Comparison of ENCODE assay signal across 25 cellular contexts in the genomic region with DNA sequence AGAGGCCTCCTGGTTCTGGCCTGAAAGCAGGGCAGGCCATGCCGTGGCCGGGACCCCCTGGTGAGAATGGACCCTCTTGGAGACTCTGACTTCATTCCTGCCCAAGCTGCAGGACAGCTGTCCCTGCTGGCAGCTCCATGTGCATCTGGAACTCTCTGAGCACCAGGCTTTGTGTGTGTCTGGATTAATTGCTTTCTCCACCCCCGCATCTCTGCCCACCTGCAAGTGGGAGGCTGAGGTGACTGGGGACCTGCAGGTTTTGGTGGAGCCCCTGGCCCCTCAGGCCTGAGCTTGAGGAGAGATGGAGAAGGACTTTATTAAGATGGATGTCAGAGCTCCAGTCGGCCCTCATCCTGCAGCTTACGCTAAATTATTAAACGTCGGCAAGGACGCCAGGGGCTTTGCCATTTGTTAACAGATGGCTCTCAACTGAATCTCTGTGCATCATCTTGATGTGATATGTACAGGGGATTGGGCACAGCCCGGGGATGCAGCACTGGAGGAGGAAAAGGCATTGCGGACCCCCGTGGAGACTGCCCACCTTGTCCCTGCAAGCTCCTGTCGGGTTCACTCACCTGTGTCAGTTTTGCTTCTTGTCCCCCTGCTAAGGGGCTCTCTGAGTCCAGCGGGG.
"Had no signal": no experiment of that assay in that cellular context is flagged by ENCODE, and none has a peak within 500 bp of the region (broad histone marks: within the 10 kb centered on the region; RNA-seq: fewer than 3 reads in every experiment).

No MANE protein-coding gene starts in this region.

- DNase-seq: activated CD4-positive, alpha-beta T cell treated with anti-CD3 and anti-CD28 coated beads, Interleukin-2, amount 50 U/mL, for 1 hour; activated CD4-positive, CD25-positive, alpha-beta regulatory T cell treated with anti-CD3 and anti-CD28 coated beads, Interleukin-2, amount 50 U/mL, for 72 hours; activated CD8-positive, alpha-beta T cell treated with anti-CD3 and anti-CD28 coated beads for 36 hours; activated gamma-delta T cell treated with Interleukin-2 at 50 U/mL for 16 hours; activated naive CD4-positive, alpha-beta T cell treated with anti-CD3 and anti-CD28 coated beads, Interleukin-2, amount 50 U/mL, for 16 hours; activated T-cell treated with anti-CD3 and anti-CD28 coated beads, Interleukin-2, amount 50 U/mL, for 4 hours; amniotic stem cell; dermis blood vessel endothelial cell; effector CD4-positive, alpha-beta T cell; foreskin melanocyte; kidney glomerular epithelial cell; left lung; lower lobe of right lung; mesendoderm; natural killer cell; posterior cingulate gyrus; right lobe of liver; stimulated activated CD4-positive, alpha-beta T cell treated with anti-CD3 and anti-CD28 coated beads, Interleukin-4, amount 100 ng/mL, for 1 hour; T-helper 9 cell; uterus had no signal

- H3K4me2 ChIP-seq: neural progenitor cell had no signal

- H3K27me3 ChIP-seq: right lobe of liver, uterus had no signal

- H2AFZ ChIP-seq: neural progenitor cell had no signal

- H3K4me3 ChIP-seq: esophagus muscularis mucosa, left lung, lower lobe of right lung, neural progenitor cell, right lobe of liver, uterus had no signal

- H3K36me3 Mint-ChIP-seq: natural killer cell, neural progenitor cell, type B pancreatic cell had no signal

- ATAC-seq: activated CD8-positive, alpha-beta T cell treated with anti-CD3 and anti-CD28 coated beads for 36 hours; activated T-cell treated with anti-CD3 and anti-CD28 coated beads, Interleukin-2, amount 50 U/mL, for 4 hours; activated T-helper 17 cell treated with anti-CD3 and anti-CD28 coated beads, Interleukin-2, amount 50 U/mL, for 72 hours; left lung; lower lobe of right lung; natural killer cell; right lobe of liver had no signal

- H3K27ac ChIP-seq: esophagus muscularis mucosa, left lung, lower lobe of right lung, neural progenitor cell, right lobe of liver, uterus had no signal

- H3K27ac Mint-ChIP-seq: activated CD8-positive, alpha-beta T cell treated with anti-CD3 and anti-CD28 coated beads for 36 hours; activated T-helper 17 cell treated with anti-CD3 and anti-CD28 coated beads, Interleukin-2, amount 50 U/mL, for 72 hours; natural killer cell; stimulated activated naive CD8-positive, alpha-beta T cell treated with anti-CD3 and anti-CD28 coated beads, Interleukin-15, Interleukin-2, amounts not matched to agents 100 ng/mL and 50 ng/mL, for 24 hours; type B pancreatic cell had no signal

- H3K9ac ChIP-seq: neural progenitor cell had no signal

- H3K36me3 ChIP-seq: esophagus muscularis mucosa, left lung, lower lobe of right lung, neural progenitor cell, right lobe of liver, uterus had no signal

- H3K9me3 Mint-ChIP-seq: activated CD8-positive, alpha-beta T cell treated with anti-CD3 and anti-CD28 coated beads for 36 hours; activated T-cell treated with anti-CD3 and anti-CD28 coated beads, Interleukin-2, amount 50 U/mL, for 4 hours; activated T-helper 17 cell treated with anti-CD3 and anti-CD28 coated beads, Interleukin-2, amount 50 U/mL, for 72 hours; natural killer cell; neural progenitor cell; stimulated activated naive CD8-positive, alpha-beta T cell treated with anti-CD3 and anti-CD28 coated beads, Interleukin-15, Interleukin-2, amounts not matched to agents 100 ng/mL and 50 ng/mL, for 24 hours; type B pancreatic cell had no signal

- H3K9me3 ChIP-seq: esophagus muscularis mucosa, left lung, lower lobe of right lung, right lobe of liver, uterus had no signal

- H3K4me3 Mint-ChIP-seq: activated CD8-positive, alpha-beta T cell treated with anti-CD3 and anti-CD28 coated beads for 36 hours; activated T-cell treated with anti-CD3 and anti-CD28 coated beads, Interleukin-2, amount 50 U/mL, for 4 hours; activated T-helper 17 cell treated with anti-CD3 and anti-CD28 coated beads, Interleukin-2, amount 50 U/mL, for 72 hours; natural killer cell; neural progenitor cell; stimulated activated naive CD8-positive, alpha-beta T cell treated with anti-CD3 and anti-CD28 coated beads, Interleukin-15, Interleukin-2, amounts not matched to agents 100 ng/mL and 50 ng/mL, for 24 hours; type B pancreatic cell had no signal

- H3K4me1 ChIP-seq: esophagus muscularis mucosa, left lung, lower lobe of right lung, right lobe of liver, uterus had no signal

- H3K4me1 Mint-ChIP-seq: activated T-helper 17 cell treated with anti-CD3 and anti-CD28 coated beads, Interleukin-2, amount 50 U/mL, for 72 hours; natural killer cell had no signal
